Comparison of ENCODE assay signal across 21 cellular contexts in genomic region chr1:78250201-78250600, GRCh38.
DNase-seq lines count a peak whose midpoint lies in the region; ATAC-seq and TF ChIP-seq lines count a peak whose summit lies in the region.
"Had no signal": no experiment of that assay in that cellular context is flagged by ENCODE, and none has a peak within 500 bp of the region (broad histone marks: within the 10 kb centered on the region; RNA-seq: fewer than 3 reads in every experiment).

No MANE protein-coding gene starts in this region.

- no peak overlapping the region for H2AFZ ChIP-seq in osteoblast (ENCODE audit: low read length)

- CTCF ChIA-PET in activated naive CD4-positive, alpha-beta T cell treated with anti-CD3 and anti-CD28 coated beads, Interleukin-2, amount 10 ng/mL, durations not matched to agents 7 days and 5 days (lab: Charles Lee) = no interaction called here

- TF ChIP-seq CTCF in choroid plexus epithelial cell (conservative IDR thresholded peaks at IDR 0.05; ENCODE audit: low read depth, low read length) = no peak
- no peak for TF ChIP-seq CTCF in osteoblast (IDR thresholded peaks at IDR 0.05; ENCODE audit: extremely low read depth, low read depth, low read length)

- no peak overlapping the region for H3K4me3 Mint-ChIP-seq in activated naive CD4-positive, alpha-beta T cell treated with anti-CD3 and anti-CD28 coated beads, Interleukin-2, amount 10 ng/mL, durations not matched to agents 7 days and 5 days
- H3K4me3 Mint-ChIP-seq: CD4-positive, alpha-beta T cell had no signal

- H3K9me3 ChIP-seq in osteoblast (ENCODE audit: low read depth, low read length) = no peaks in the 10 kb centered on the region
- H3K9me3 ChIP-seq: BE2C had no signal

- H3K4me1 ChIP-seq in osteoblast (ENCODE audit: insufficient read depth, low read length) = peaks cover 21% of the 10 kb centered on the region
- H3K4me1 ChIP-seq: BE2C had no signal

- H3K9me3 Mint-ChIP-seq in activated naive CD4-positive, alpha-beta T cell treated with anti-CD3 and anti-CD28 coated beads, Interleukin-2, amount 10 ng/mL, durations not matched to agents 7 days and 5 days = no peaks in the 10 kb centered on the region
- H3K9me3 Mint-ChIP-seq: CD4-positive, alpha-beta T cell had no signal

- ATAC-seq in HG02884 (IDR thresholded peaks at IDR 0.05; ENCODE audit: unreplicated experiment) (no peak), HG03095 (IDR thresholded peaks at IDR 0.05; ENCODE audit: unreplicated experiment) (no peak)

- no peaks in the 10 kb centered on the region for H4K20me1 ChIP-seq in osteoblast (ENCODE audit: insufficient read depth, low read length)

- DNase-seq in DMS 273 (lab: John Stamatoyannopoulos, UW; ENCODE audit: unreplicated experiment) (peak; percentile 24), DMS 273 treated with DMSO at 0.1 percent for 48 hours (lab: John Stamatoyannopoulos, UW) (no peak), LHCN-M2 (ENCODE audit: low read depth) (peak; percentile 86), choroid plexus epithelial cell (ENCODE audit: low read depth) (peak; percentile 30), osteoblast (ENCODE audit: insufficient read length, low spot score, missing footprints) (peak; percentile 17)
- no peak for DNase-seq in activated naive CD4-positive, alpha-beta T cell treated with anti-CD3 and anti-CD28 coated beads, Interleukin-2, amount 10 ng/mL, durations not matched to agents 7 days and 5 days
- DNase-seq: BE2C; CD4-positive, alpha-beta T cell; DMS79 treated with DMSO at 0.1 percent for 48 hours; GOT3; NCI-H1105 treated with DMSO at 0.1 percent for 48 hours; NCI-H1694 treated with DMSO at 0.1 percent for 48 hours; NCI-H2107; NCI-H226; NCI-H524 treated with DMSO at 0.1 percent for 48 hours; NK-92 treated with Interleukin-12 subunit alpha and Interleukin-12 subunit beta, amount 100 ng/mL, for 24 hours; OCI-M1 had no signal

- no peak overlapping the region for H3K27ac ChIP-seq in osteoblast (ENCODE audit: low read depth, low read length)
- H3K27ac ChIP-seq: 22Rv1, RWPE1 had no signal

- H3K4me1 Mint-ChIP-seq in activated naive CD4-positive, alpha-beta T cell treated with anti-CD3 and anti-CD28 coated beads, Interleukin-2, amount 10 ng/mL, durations not matched to agents 7 days and 5 days = no peaks in the 10 kb centered on the region

- H3K79me2 ChIP-seq in osteoblast (ENCODE audit: insufficient read depth, low read length) = no peaks in the 10 kb centered on the region

- no peaks in the 10 kb centered on the region for H3K36me3 Mint-ChIP-seq in activated naive CD4-positive, alpha-beta T cell treated with anti-CD3 and anti-CD28 coated beads, Interleukin-2, amount 10 ng/mL, durations not matched to agents 7 days and 5 days

- H3K4me2 ChIP-seq in osteoblast (ENCODE audit: insufficient read depth, low read length) = no peak overlapping the region

- H3K36me3 ChIP-seq in osteoblast (ENCODE audit: insufficient read depth, low read length) = no peaks in the 10 kb centered on the region
- H3K36me3 ChIP-seq: BE2C had no signal

- no peak overlapping the region for H3K4me3 ChIP-seq in choroid plexus epithelial cell (ENCODE audit: low read depth, low read length)
- no peak overlapping the region for H3K4me3 ChIP-seq in osteoblast (ENCODE audit: insufficient read depth, low read length)

- peaks cover 4% of the 10 kb centered on the region for H3K27me3 Mint-ChIP-seq in activated naive CD4-positive, alpha-beta T cell treated with anti-CD3 and anti-CD28 coated beads, Interleukin-2, amount 10 ng/mL, durations not matched to agents 7 days and 5 days

- H3K27ac Mint-ChIP-seq in activated naive CD4-positive, alpha-beta T cell treated with anti-CD3 and anti-CD28 coated beads, Interleukin-2, amount 10 ng/mL, durations not matched to agents 7 days and 5 days = no peak overlapping the region
- H3K27ac Mint-ChIP-seq: CD4-positive, alpha-beta T cell had no signal

- no peaks in the 10 kb centered on the region for H3K27me3 ChIP-seq in osteoblast (ENCODE audit: insufficient read depth, low read length)
- H3K27me3 ChIP-seq: BE2C had no signal

Comparison
In these comparisons a context has a peak if more than half of its experiments do, and no peak if none do; other contexts are left out.
1. DNase-seq: peak in DMS 273 (single experiment), LHCN-M2 (single experiment), choroid plexus epithelial cell (single experiment) and osteoblast (single experiment); none in DMS 273 treated with DMSO at 0.1 percent for 48 hours (single experiment) and activated naive CD4-positive, alpha-beta T cell treated with anti-CD3 and anti-CD28 coated beads, Interleukin-2, amount 10 ng/mL, durations not matched to agents 7 days and 5 days (single experiment).